12 cellular contexts compared by ENCODE assay signal in the genomic region with DNA sequence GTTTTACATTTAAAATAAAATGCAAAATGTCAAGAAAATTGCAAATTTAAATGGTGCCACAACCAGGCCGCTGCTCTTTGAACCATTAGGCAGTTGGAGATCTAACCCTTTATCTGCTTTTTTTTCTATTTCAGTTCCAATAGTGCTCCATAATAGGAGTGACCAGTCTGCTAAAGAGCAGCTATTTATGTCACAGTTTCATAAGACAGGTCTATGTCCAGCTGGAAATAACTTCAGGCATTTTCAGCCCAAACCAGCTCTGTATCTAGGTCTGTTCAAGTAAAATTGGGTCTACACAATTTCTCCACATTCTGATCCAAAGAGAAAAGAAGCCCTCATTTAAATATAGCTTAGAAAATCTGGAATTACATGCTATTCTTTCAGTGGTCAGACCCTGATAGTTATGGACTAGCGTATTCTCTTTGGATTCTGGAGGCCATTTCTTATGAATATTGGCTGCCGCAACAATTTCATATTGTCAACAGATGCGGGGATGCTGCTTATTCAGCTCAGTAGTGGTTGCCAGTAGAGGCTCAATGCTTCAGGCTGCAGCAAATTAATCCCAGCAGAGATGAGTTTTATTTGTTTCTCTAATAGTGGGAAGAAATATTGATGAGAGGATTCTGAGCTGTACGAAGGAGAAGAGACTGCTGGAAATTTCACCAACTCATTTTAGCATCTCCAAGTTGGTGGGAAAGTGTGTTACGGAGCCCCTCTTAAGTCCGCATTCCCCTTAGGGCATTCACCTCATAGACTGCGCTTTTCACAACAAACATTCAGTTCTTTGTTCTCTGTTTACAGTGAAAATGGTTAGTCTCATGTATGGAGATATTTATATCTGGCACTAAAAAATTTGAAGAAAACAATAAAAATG.
A peak's percentile ranks its signal among the peaks of the same experiment; 100 is the strongest.
DNase-seq lines count a peak whose midpoint lies in the region; FAIRE-seq and TF ChIP-seq lines count a peak whose summit lies in the region.
"Had no signal": no experiment of that assay in that cellular context is flagged by ENCODE, and none has a peak within 500 bp of the region (broad histone marks: within the 10 kb centered on the region; RNA-seq: fewer than 3 reads in every experiment).

No MANE protein-coding gene starts in this region.

- DNase-seq in NCI-H69 (lab: John Stamatoyannopoulos, UW) = peak; percentile 63
- no peak for DNase-seq in H1 (ENCODE audit: low read depth in 1 of 2, low spot score in 2 of 2)
- peak; percentile 56 for DNase-seq in medulla oblongata (ENCODE audit: extremely low spot score)
- no peak for DNase-seq in testis
- DNase-seq in activated CD4-positive, alpha-beta memory T cell treated with anti-CD3 and anti-CD28 coated beads, Interleukin-2, amount 10 ng/mL, durations not matched to agents 7 days and 5 days = no peak
- DNase-seq in stimulated activated naive CD4-positive, alpha-beta T cell (lab: John Stamatoyannopoulos, UW) = no peak
- no peak for DNase-seq in activated CD4-positive, CD25-positive, alpha-beta regulatory T cell treated with anti-CD3 and anti-CD28 coated beads, Interleukin-2, amount 50 U/mL, for 72 hours
- DNase-seq: amniotic stem cell, NCI-H1436, NCI-H526 treated with DMSO at 0.1 percent for 48 hours, SHP77 had no signal

- no peak for TF ChIP-seq RAD21 in H1 (IDR thresholded peaks at IDR 0.05 in 1 of 2, conservative IDR thresholded peaks at IDR 0.05 in 1 of 2; ENCODE audit: low read depth in 2 of 2, low read length in 2 of 2)

- H3K56ac ChIP-seq in H1 (replicated peaks; ENCODE audit: insufficient read length, low read depth, low read length) = no peak overlapping the region

- TF ChIP-seq POLR2A in H1 (IDR thresholded peaks at IDR 0.05; ENCODE audit: control extremely low read depth in 1 of 2, low read depth in 2 of 2, low read length in 2 of 2) (no peak), testis (IDR thresholded peaks at IDR 0.05) (no peak)

- H3K27ac Mint-ChIP-seq in activated CD4-positive, alpha-beta memory T cell treated with anti-CD3 and anti-CD28 coated beads, Interleukin-2, amount 10 ng/mL, durations not matched to agents 7 days and 5 days = no peak overlapping the region
- H3K27ac Mint-ChIP-seq: memory B cell had no signal

- H3K27me3 ChIP-seq in H1 (replicated peaks in 1 of 4; ENCODE audit: control insufficient read depth in 3 of 4, extremely low read depth in 1 of 4, insufficient read depth in 3 of 4, low read length in 3 of 4) (no peaks in the 10 kb centered on the region), testis (no peaks in the 10 kb centered on the region)

- no peak overlapping the region for H3K14ac ChIP-seq in H1 (ENCODE audit: insufficient read length)

- no peak overlapping the region for H2BK15ac ChIP-seq in H1 (ENCODE audit: low read length)

- POLR2A ChIA-PET in H1 (lab: Charles Lee; ENCODE audit: partially characterized antibody) = interaction anchor here (1.0 kb wide), 1 partner anchor 16 kb away, joined by 3 read pairs; no protein-coding TSS in a partner anchor
- POLR2A ChIA-PET in activated CD4-positive, alpha-beta memory T cell treated with anti-CD3 and anti-CD28 coated beads, Interleukin-2, amount 10 ng/mL, durations not matched to agents 7 days and 5 days (lab: Charles Lee) = no interaction called here

- no peaks in the 10 kb centered on the region for H3K27me3 Mint-ChIP-seq in activated CD4-positive, alpha-beta memory T cell treated with anti-CD3 and anti-CD28 coated beads, Interleukin-2, amount 10 ng/mL, durations not matched to agents 7 days and 5 days
- H3K27me3 Mint-ChIP-seq: memory B cell had no signal

- H3K9ac ChIP-seq in H1 (replicated peaks in 1 of 4; ENCODE audit: extremely low read depth in 1 of 4, low read depth in 3 of 4, low read length in 3 of 4) = peak overlapping the region in 1 of 4 experiments; percentile 8; a peak in 1 of 7 replicates

- whole genome bisulfite sequencing in H1 (ENCODE audit: extremely low coverage in 1 of 2, insufficient coverage in 1 of 2, insufficient read length in 1 of 2, insufficient replicate concordance in 2 of 2, low coverage in 1 of 2, low lambda C conversion rate in 2 of 2, missing lambda C conversion rate in 1 of 2), 2 experiments = 88% methylated on average over 8 of the region's 8 CpGs; no CpG with 5 or more reads in 1 of the 2 experiments
- WGBS in testis, 2 donors = 70 to 75% methylated on average over 8 of the region's 8 CpGs

- intact Hi-C loops in testis (cut with DNase I; ENCODE audit: low total_unique reads) = no loop called here

- no peak for TF ChIP-seq EP300 in H1 (IDR thresholded peaks at IDR 0.05; ENCODE audit: borderline replicate concordance in 1 of 2, low read depth in 2 of 2, low read length in 2 of 2)

- H3K4me3 ChIP-seq in H1 (ENCODE audit: extremely low read depth in 1 of 4, insufficient read depth in 2 of 4, low read depth in 3 of 4, low read length in 4 of 4) (no peak overlapping the region), testis (no peak overlapping the region)

- peak; percentile 28 for FAIRE-seq in H1 (lab: Jason Lieb, UNC)

- H3K27ac ChIP-seq in H1 (ENCODE audit: low read depth, low read length) = no peak overlapping the region
- H3K27ac ChIP-seq in testis = peak overlapping the region; percentile 29 to 52

- H3K18ac ChIP-seq in H1 (ENCODE audit: extremely low read depth, low read length) = no peak overlapping the region

- H3K4me2 ChIP-seq in H1 (ENCODE audit: insufficient read depth in 1 of 2, low read depth in 2 of 2, low read length in 2 of 2) = no peak overlapping the region

- H3K79me2 ChIP-seq in H1 (ENCODE audit: control insufficient read depth in 1 of 2, insufficient read depth in 2 of 2, low read length in 2 of 2) = peaks cover 0 to 39% of the 10 kb centered on the region in 2 experiments; a peak in 3 of 4 replicates

- H4K5ac ChIP-seq in H1 (ENCODE audit: insufficient read length, low read depth, low read length) = no peak overlapping the region

- no peaks in the 10 kb centered on the region for H3K79me1 ChIP-seq in H1 (ENCODE audit: low read depth, low read length)

- no peak overlapping the region for H3K4ac ChIP-seq in H1 (replicated peaks; ENCODE audit: insufficient read length, low read depth, low read length)

- no peak overlapping the region for H2AK5ac ChIP-seq in H1 (ENCODE audit: low read depth, low read length)

- H3K23ac ChIP-seq in H1 (ENCODE audit: insufficient read length) = no peak overlapping the region

- CTCF ChIA-PET in H1 (lab: Charles Lee; ENCODE audit: partially characterized antibody) = interaction anchor here (1.2 kb wide), 1 partner anchor 42 kb away, joined by 3 read pairs; no protein-coding TSS in a partner anchor
- CTCF ChIA-PET in activated CD4-positive, alpha-beta memory T cell treated with anti-CD3 and anti-CD28 coated beads, Interleukin-2, amount 10 ng/mL, durations not matched to agents 7 days and 5 days (lab: Charles Lee) = no interaction called here

- H3K23me2 ChIP-seq in H1 (ENCODE audit: low read depth, low read length) = no peaks in the 10 kb centered on the region

- H3K36me3 ChIP-seq in H1 (ENCODE audit: control insufficient read depth in 2 of 4, insufficient read depth in 4 of 4, low read length in 3 of 4) (no peaks in the 10 kb centered on the region; a peak in 1 of 8 replicates), testis (ENCODE audit: low read depth, missing control alignments) (no peaks in the 10 kb centered on the region)

- no peaks in the 10 kb centered on the region for H3K4me1 Mint-ChIP-seq in activated CD4-positive, alpha-beta memory T cell treated with anti-CD3 and anti-CD28 coated beads, Interleukin-2, amount 10 ng/mL, durations not matched to agents 7 days and 5 days
- H3K4me1 Mint-ChIP-seq: memory B cell had no signal

- H3K36me3 Mint-ChIP-seq in activated CD4-positive, alpha-beta memory T cell treated with anti-CD3 and anti-CD28 coated beads, Interleukin-2, amount 10 ng/mL, durations not matched to agents 7 days and 5 days (ENCODE audit: low read depth) = no peaks in the 10 kb centered on the region
- H3K36me3 Mint-ChIP-seq: memory B cell had no signal

- H3K4me1 ChIP-seq in H1 (replicated peaks in 1 of 4; ENCODE audit: control insufficient read depth in 3 of 4, insufficient read depth in 4 of 4, low read length in 3 of 4) (peaks cover 0 to 13% (median 5%) of the 10 kb centered on the region in 4 experiments; a peak in 3 of 7 replicates), testis (no peaks in the 10 kb centered on the region)

- H2AFZ ChIP-seq in H1 (ENCODE audit: low read length) = no peak overlapping the region

- H2BK120ac ChIP-seq in H1 (replicated peaks; ENCODE audit: low read depth, low read length) = no peak overlapping the region

- H3K9me3 ChIP-seq in H1 (ENCODE audit: insufficient read depth in 2 of 2, low read depth in 1 of 2, low read length in 1 of 2) (no peaks in the 10 kb centered on the region), testis (no peaks in the 10 kb centered on the region)

- H4K8ac ChIP-seq in H1 (ENCODE audit: extremely low read depth, insufficient read depth, low read length) = no peak overlapping the region

- no peak for TF ChIP-seq CTCF in H1 (IDR thresholded peaks at IDR 0.05; ENCODE audit: control extremely low read depth in 1 of 3, insufficient read depth in 1 of 3, low read depth in 1 of 3, low read length in 3 of 3)
- no peak for TF ChIP-seq CTCF in testis (IDR thresholded peaks at IDR 0.05)

- no peak overlapping the region for H3K4me3 Mint-ChIP-seq in activated CD4-positive, alpha-beta memory T cell treated with anti-CD3 and anti-CD28 coated beads, Interleukin-2, amount 10 ng/mL, durations not matched to agents 7 days and 5 days
- H3K4me3 Mint-ChIP-seq: memory B cell had no signal

- H2BK20ac ChIP-seq in H1 (ENCODE audit: low read length) = no peak overlapping the region

- H4K20me1 ChIP-seq in H1 (replicated peaks in 1 of 2; ENCODE audit: control insufficient read depth in 1 of 2, insufficient read depth in 2 of 2, low read length in 2 of 2) = peaks cover 0 to 2% of the 10 kb centered on the region in 2 experiments

- H3K9me3 Mint-ChIP-seq in activated CD4-positive, alpha-beta memory T cell treated with anti-CD3 and anti-CD28 coated beads, Interleukin-2, amount 10 ng/mL, durations not matched to agents 7 days and 5 days = peaks cover 5% of the 10 kb centered on the region
- H3K9me3 Mint-ChIP-seq: memory B cell had no signal

- no peak overlapping the region for H2BK12ac ChIP-seq in H1 (ENCODE audit: low read depth, low read length)

- no peak overlapping the region for H2BK5ac ChIP-seq in H1 (ENCODE audit: low read depth, low read length)

- H4K91ac ChIP-seq in H1 (replicated peaks; ENCODE audit: insufficient read length, low read length) = no peak overlapping the region

TF ChIP-seq in H1, 55 proteins besides CTCF, POLR2A, EP300 and RAD21:
- TF ChIP-seq SIRT6 (IDR thresholded peaks at IDR 0.05; ENCODE audit: low read length) = no peak
- no peak for TF ChIP-seq CBX8 (IDR thresholded peaks at IDR 0.05; ENCODE audit: borderline replicate concordance, low read depth, low read length)
- TF ChIP-seq BRCA1 (IDR thresholded peaks at IDR 0.05; ENCODE audit: low read depth, low read length) = no peak
- TF ChIP-seq CTBP2 (IDR thresholded peaks at IDR 0.05; ENCODE audit: borderline replicate concordance, insufficient read depth, insufficient read length, low read length) = no peak
- no peak for TF ChIP-seq YY1 (IDR thresholded peaks at IDR 0.05; ENCODE audit: low read depth, low read length)
- TF ChIP-seq EGR1 (IDR thresholded peaks at IDR 0.05; ENCODE audit: borderline replicate concordance, low read depth, low read length) = no peak

Comparison
In these comparisons a context has a peak if more than half of its experiments do, and no peak if none do; other contexts are left out.
1. DNase-seq: peak in NCI-H69 (single experiment) and medulla oblongata (single experiment); none in H1 (0 of 2), testis (single experiment), activated CD4-positive, alpha-beta memory T cell treated with anti-CD3 and anti-CD28 coated beads, Interleukin-2, amount 10 ng/mL, durations not matched to agents 7 days and 5 days (single experiment), stimulated activated naive CD4-positive, alpha-beta T cell (0 of 6) and activated CD4-positive, CD25-positive, alpha-beta regulatory T cell treated with anti-CD3 and anti-CD28 coated beads, Interleukin-2, amount 50 U/mL, for 72 hours (single experiment).